ENCODE assay signal across 8 cellular contexts in genomic region chr9:114588671-114589526, GRCh38. TPM values are rescaled to one million over a fixed set of nuclear protein-coding genes. Genes with fewer than 3 reads are reported as not detected.
DNase-seq lines count a peak whose midpoint lies in the region; ATAC-seq and TF ChIP-seq lines count a peak whose summit lies in the region.

No MANE protein-coding gene starts in this region.

- H3K9me3 ChIP-seq in adrenal gland (replicated peaks in 1 of 3) (no peaks in the 10 kb centered on the region), liver (ENCODE audit: control insufficient read depth in 4 of 4, low read length in 3 of 4) (no peaks in the 10 kb centered on the region), upper lobe of left lung (no peaks in the 10 kb centered on the region)

- H3K4me3 ChIP-seq in adrenal gland (peak overlapping the region in 3 of 4 donors; percentile 20 to 100 (median 90)), liver (ENCODE audit: low read depth in 1 of 3, low read length in 3 of 3) (peak overlapping the region; percentile 66 to 89 (median 85)), upper lobe of left lung (peak overlapping the region; percentile 58 to 69 (median 65))

- peak overlapping the region; percentile 100 for H3K27ac Mint-ChIP-seq in activated naive CD4-positive, alpha-beta T cell treated with anti-CD3 and anti-CD28 coated beads, Interleukin-2, amount 50 U/mL, for 24 hours

- DNase-seq in activated naive CD4-positive, alpha-beta T cell treated with anti-CD3 and anti-CD28 coated beads, Interleukin-2, amount 50 U/mL, for 16 hours, result no peak
- DNase-seq in adrenal gland (peak in 3 of 7 donors; percentile 32 to 40 (median 37)), upper lobe of left lung (no peak), COLO668 (lab: John Stamatoyannopoulos, UW; ENCODE audit: unreplicated experiment) (no peak)
- DNase-seq in activated CD4-positive, alpha-beta T cell treated with anti-CD3 and anti-CD28 coated beads, Interleukin-2, amount 50 U/mL, for 1 hour, result no peak

- intact Hi-C loops in adrenal gland (cut with DNase I), result loop anchor here in 1 of 2 donors (10.0 kb wide), 1 partner anchor 64 kb away; no protein-coding TSS in a partner anchor

- TF ChIP-seq CTCF in adrenal gland (IDR thresholded peaks at IDR 0.05) (no peak), liver (IDR thresholded peaks at IDR 0.05; ENCODE audit: low read depth, low read length, missing input control) (no peak), upper lobe of left lung (IDR thresholded peaks at IDR 0.05) (no peak)

- H3K36me3 ChIP-seq in adrenal gland (replicated peaks in 1 of 2) (peaks cover 0 to 15% of the 10 kb centered on the region in 2 donors), liver (ENCODE audit: control insufficient read depth in 4 of 4, insufficient read depth in 3 of 4, low read depth in 1 of 4, low read length in 3 of 4) (peaks cover 5 to 13% (median 7%) of the 10 kb centered on the region in 4 donors), upper lobe of left lung (peaks cover 0 to 15% (median 11%) of the 10 kb centered on the region in 4 donors)

- H3K36me3 Mint-ChIP-seq in activated naive CD4-positive, alpha-beta T cell treated with anti-CD3 and anti-CD28 coated beads, Interleukin-2, amount 50 U/mL, for 24 hours, result peaks cover 14% of the 10 kb centered on the region

- H3K9ac ChIP-seq in liver (ENCODE audit: low read depth in 1 of 2, low read length in 2 of 2), result peak overlapping the region; percentile 91 to 99

- no peak for TF ChIP-seq RAD21 in liver (IDR thresholded peaks at IDR 0.05)

- H3K4me3 Mint-ChIP-seq in activated naive CD4-positive, alpha-beta T cell treated with anti-CD3 and anti-CD28 coated beads, Interleukin-2, amount 50 U/mL, for 24 hours, result peak overlapping the region; percentile 99

- H3K4me1 ChIP-seq in adrenal gland (replicated peaks in 1 of 2), result peaks cover 33 to 45% of the 10 kb centered on the region in 2 donors
- peaks cover 7 to 41% (median 35%) of the 10 kb centered on the region in 4 donors for H3K4me1 ChIP-seq in liver (ENCODE audit: control insufficient read depth in 4 of 4, insufficient read depth in 4 of 4, low read length in 3 of 4)
- peaks cover 45 to 50% (median 47%) of the 10 kb centered on the region in 4 donors for H3K4me1 ChIP-seq in upper lobe of left lung

- H3K27me3 ChIP-seq in adrenal gland, result no peaks in the 10 kb centered on the region
- no peaks in the 10 kb centered on the region for H3K27me3 ChIP-seq in liver (ENCODE audit: control insufficient read depth in 4 of 4, insufficient read depth in 4 of 4, low read length in 3 of 4)
- no peaks in the 10 kb centered on the region for H3K27me3 ChIP-seq in upper lobe of left lung

- no peaks in the 10 kb centered on the region for H3K9me3 Mint-ChIP-seq in activated naive CD4-positive, alpha-beta T cell treated with anti-CD3 and anti-CD28 coated beads, Interleukin-2, amount 50 U/mL, for 24 hours

- no peak for TF ChIP-seq EP300 in upper lobe of left lung (IDR thresholded peaks at IDR 0.05)

- WGBS in adrenal gland, 4 donors, result 9 to 13% (median 11%) methylated on average over 11 of the region's 11 CpGs
- 14% methylated on average over 11 of the region's 11 CpGs for WGBS in liver
- WGBS in upper lobe of left lung, 2 donors, result 13 to 17% methylated on average over 11 of the region's 11 CpGs

- peak in 1 of 2 donors; percentile 2 for ATAC-seq in upper lobe of left lung (ENCODE audit: low FRiP score in 2 of 2)
- ATAC-seq in HG03439 (IDR thresholded peaks at IDR 0.05; ENCODE audit: unreplicated experiment), result no peak

- no peaks in the 10 kb centered on the region for H3K27me3 Mint-ChIP-seq in activated naive CD4-positive, alpha-beta T cell treated with anti-CD3 and anti-CD28 coated beads, Interleukin-2, amount 50 U/mL, for 24 hours

- H3K4me1 Mint-ChIP-seq in activated naive CD4-positive, alpha-beta T cell treated with anti-CD3 and anti-CD28 coated beads, Interleukin-2, amount 50 U/mL, for 24 hours, result peaks cover 59% of the 10 kb centered on the region

- TF ChIP-seq POLR2A in adrenal gland (IDR thresholded peaks at IDR 0.05) (peak in 1 of 2 donors; percentile 24), upper lobe of left lung (IDR thresholded peaks at IDR 0.05) (no peak)

- peak overlapping the region in 4 of 5 donors; percentile 84 to 98 (median 95) for H3K27ac ChIP-seq in adrenal gland
- H3K27ac ChIP-seq in liver (ENCODE audit: low read depth in 1 of 2, low read length in 2 of 2), result peak overlapping the region; percentile 87 to 92
- peak overlapping the region in 3 of 4 donors; percentile 90 to 95 (median 93) for H3K27ac ChIP-seq in upper lobe of left lung

TF ChIP-seq in liver, 16 proteins besides CTCF, POLR2A, EP300 and RAD21:
- no peak for TF ChIP-seq ATF3 (IDR thresholded peaks at IDR 0.05)
- no peak for TF ChIP-seq NR2F2 (IDR thresholded peaks at IDR 0.05)
- no peak for TF ChIP-seq ZBTB33 (IDR thresholded peaks at IDR 0.05)
- no peak for TF ChIP-seq TAF1 (conservative IDR thresholded peaks at IDR 0.05)
- TF ChIP-seq RXRA (IDR thresholded peaks at IDR 0.05), result no peak
- no peak for TF ChIP-seq GABPA (IDR thresholded peaks at IDR 0.05 in 1 of 2, conservative IDR thresholded peaks at IDR 0.05 in 1 of 2)
- no peak for TF ChIP-seq JUND (IDR thresholded peaks at IDR 0.05)
- no peak for TF ChIP-seq MAX (IDR thresholded peaks at IDR 0.05)
- TF ChIP-seq REST (IDR thresholded peaks at IDR 0.05), result no peak
- TF ChIP-seq YY1 (IDR thresholded peaks at IDR 0.05), result no peak
- no peak for TF ChIP-seq FOXA2 (IDR thresholded peaks at IDR 0.05)
- TF ChIP-seq HNF4A (conservative IDR thresholded peaks at IDR 0.05), result no peak
- no peak for TF ChIP-seq EGR1 (IDR thresholded peaks at IDR 0.05; ENCODE audit: low read depth in 2 of 2)
- TF ChIP-seq HNF4G (IDR thresholded peaks at IDR 0.05), result no peak
- TF ChIP-seq SP1 (IDR thresholded peaks at IDR 0.05), result no peak
- TF ChIP-seq FOXA1 (IDR thresholded peaks at IDR 0.05), result no peak

RNA-seq across cellular contexts. Expression of gene ATP6V1G1, which starts 1.3 kb away (rescaled TPM):
- total RNA-seq in adrenal gland (100 to 1,000 TPM; 109 to 314 (median 170) TPM), liver (10 to 100 TPM; 41.4 to 87.1 TPM), upper lobe of left lung (100 to 1,000 TPM in 5 of 6 donors, 10 to 100 TPM in 1; 93.2 to 182 (median 133) TPM)
- polyA plus RNA-seq in adrenal gland (100 to 1,000 TPM; 174 to 303 (median 193) TPM), liver (100 to 1,000 TPM in 1 of 2 donors, 10 to 100 TPM in 1; 64.3 to 152 TPM)

RNA-seq across cellular contexts. Expression of gene TMEM268, which starts 22.2 kb away (rescaled TPM):
- 10 to 100 TPM; 12.8 to 20.5 (median 17.9) TPM for total RNA-seq in adrenal gland
- 10 to 100 TPM in 1 of 3 donors, 1 to 10 TPM in 2; 5.7 to 19.2 (median 6.8) TPM for polyA plus RNA-seq in adrenal gland
- total RNA-seq in liver, result 1 to 10 TPM; 2.5 to 2.8 TPM
- polyA plus RNA-seq in liver, result 1 to 10 TPM; 1.2 to 2.2 TPM
- total RNA-seq in upper lobe of left lung, result 10 to 100 TPM in 5 of 6 donors, 1 to 10 TPM in 1; 9.4 to 23.0 (median 19.1) TPM
